In genomic region chr18:6413554-6414117, GRCh38 we compare ENCODE assay signal across 10 cellular contexts. TPM values are rescaled to one million over a fixed set of nuclear protein-coding genes. Genes with fewer than 3 reads are reported as not detected.
DNase-seq lines count a peak whose midpoint lies in the region; ATAC-seq and TF ChIP-seq lines count a peak whose summit lies in the region.
"Had no signal": no experiment of that assay in that cellular context is flagged by ENCODE, and none has a peak within 500 bp of the region (broad histone marks: within the 10 kb centered on the region; RNA-seq: fewer than 3 reads in every experiment).

No MANE protein-coding gene starts in this region.

- no peaks in the 10 kb centered on the region for H3K36me3 ChIP-seq in brain microvascular endothelial cell (replicated peaks)
- no peaks in the 10 kb centered on the region for H3K36me3 ChIP-seq in lung (ENCODE audit: control insufficient read depth in 2 of 2, insufficient read depth in 2 of 2, low read length in 2 of 2)

- TF ChIP-seq CTCF in brain microvascular endothelial cell (IDR thresholded peaks at IDR 0.05; ENCODE audit: low read depth, low read length, missing control alignments), result no peak
- no peak for TF ChIP-seq CTCF in lung (IDR thresholded peaks at IDR 0.05; ENCODE audit: control extremely low read depth, extremely low read depth)
- no peak for TF ChIP-seq CTCF in GM13977 (IDR thresholded peaks at IDR 0.05; ENCODE audit: extremely low read depth, insufficient read depth, missing control alignments)

- H3K27me3 ChIP-seq in brain microvascular endothelial cell (replicated peaks) (peaks cover 16% of the 10 kb centered on the region), lung (ENCODE audit: control insufficient read depth, insufficient read depth) (no peaks in the 10 kb centered on the region)

- no peaks in the 10 kb centered on the region for H3K9me3 ChIP-seq in lung (ENCODE audit: control insufficient read depth in 2 of 2, insufficient read depth in 1 of 2, low read length in 1 of 2)
- H3K9me3 ChIP-seq: A549 had no signal

- DNase-seq in DMS79 treated with DMSO at 0.1 percent for 48 hours (lab: John Stamatoyannopoulos, UW) (peak; percentile 71), DMS79 (lab: John Stamatoyannopoulos, UW) (no peak), brain microvascular endothelial cell (no peak), lung (ENCODE audit: low spot score) (no peak), superior temporal gyrus (ENCODE audit: extremely low spot score) (peak; percentile 57), GM13977 (ENCODE audit: low spot score) (no peak)
- DNase-seq: HCEC 1CT had no signal

- WGBS in lung, 2 donors, result 17 to 32% methylated on average over 25 of the region's 25 CpGs

- no peak overlapping the region for H3K27ac ChIP-seq in brain microvascular endothelial cell
- peak overlapping the region in 1 of 2 donors; percentile 89 for H3K27ac ChIP-seq in lung (ENCODE audit: low read depth in 1 of 2, low read length in 1 of 2)

- in situ Hi-C loops in brain microvascular endothelial cell (cut with HindIII; ENCODE audit: low pct_ligation_motif_present, low sequenced_read_pairs), result no loop called here
- in situ Hi-C loops in GM13977 (cut with MboI; ENCODE audit: low pct_unique_long_range_greater_than_20kb, low sequenced_read_pairs, unreplicated experiment), result no loop called here

- H3K4me3 ChIP-seq in brain microvascular endothelial cell (ENCODE audit: low read depth, low read length) (peak overlapping the region; percentile 3), lung (peak overlapping the region; percentile 81)

- H3K4me1 ChIP-seq in lung (ENCODE audit: control insufficient read depth in 2 of 2, insufficient read depth in 2 of 2, low read length in 2 of 2), result peaks cover 2 to 5% of the 10 kb centered on the region in 2 donors
- H3K4me1 ChIP-seq: A549 had no signal

- ATAC-seq in lung (ENCODE audit: insufficient read depth, low FRiP score), result no peak
- ATAC-seq in GM19452 (IDR thresholded peaks at IDR 0.05; ENCODE audit: unreplicated experiment), result no peak
- ATAC-seq in GM18861 (IDR thresholded peaks at IDR 0.05; ENCODE audit: unreplicated experiment), result no peak

RNA-seq across cellular contexts. Expression of gene L3MBTL4, which starts 1.1 kb away (rescaled TPM):
- 10 to 100 TPM; 16.3 to 16.8 TPM for total RNA-seq in lung
- polyA plus RNA-seq in lung, result 1 to 10 TPM; 2.8 to 3.5 TPM

Comparison
In these comparisons a context has a peak if more than half of its experiments do, and no peak if none do; other contexts are left out.
1. DNase-seq: peak in DMS79 treated with DMSO at 0.1 percent for 48 hours (single experiment) and superior temporal gyrus (single experiment); none in DMS79 (single experiment), brain microvascular endothelial cell (single experiment), lung (single experiment) and GM13977 (single experiment).